ENCODE assay signal across 8 cellular contexts in the genomic region with DNA sequence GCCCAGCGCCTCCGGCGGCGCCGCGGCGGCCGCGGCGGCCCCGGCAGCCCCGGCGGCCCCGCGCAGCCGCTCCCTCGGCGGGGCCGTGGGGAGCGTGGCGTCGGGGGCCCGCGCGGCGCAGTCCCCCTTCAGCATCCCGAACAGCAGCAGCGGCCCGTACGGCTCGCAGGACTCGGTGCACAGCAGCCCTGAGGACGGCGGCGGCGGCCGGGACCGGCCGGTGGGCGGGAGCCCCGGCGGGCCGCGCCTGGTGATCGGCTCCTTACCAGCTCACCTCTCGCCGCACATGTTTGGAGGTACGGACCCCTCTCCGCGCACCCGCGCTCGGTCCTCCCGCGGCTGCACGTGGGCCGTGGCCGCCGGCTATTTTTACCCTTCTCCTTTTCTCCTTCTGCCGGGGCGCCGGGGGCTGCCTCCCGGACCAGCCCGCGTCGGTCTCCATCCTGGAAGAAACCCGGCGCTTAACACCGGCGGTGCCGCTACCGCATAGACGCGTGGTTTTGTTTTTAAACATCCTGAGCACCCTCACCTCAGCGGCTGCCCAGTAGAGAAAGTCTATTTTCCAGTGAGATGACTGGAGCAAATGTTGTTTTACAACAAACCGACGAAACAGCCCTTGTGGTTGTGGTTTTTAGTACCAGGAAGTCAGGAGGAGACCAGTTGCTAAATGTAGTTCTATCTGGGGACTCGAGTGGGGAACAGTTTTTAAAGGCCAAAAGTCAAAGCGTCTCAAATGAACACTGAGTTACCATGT. TPM values are rescaled to one million over a fixed set of nuclear protein-coding genes. Genes with fewer than 3 reads are reported as not detected.
DNase-seq lines count a peak whose midpoint lies in the region; ATAC-seq and TF ChIP-seq lines count a peak whose summit lies in the region.

No MANE protein-coding gene starts in this region.

- H3K4me1 ChIP-seq in cardiac muscle cell (ENCODE audit: low read depth) (peaks cover 21% of the 10 kb centered on the region), psoas muscle (peaks cover 28% of the 10 kb centered on the region)

- intact Hi-C loops in psoas muscle (cut with DNase I), result loop anchor here in 1 of 2 donors (2.0 kb wide), 1 partner anchor 113 kb away; no protein-coding TSS in a partner anchor

- peak overlapping the region; percentile 56 for H3K4me3 ChIP-seq in AG09309 (ENCODE audit: control insufficient read depth, low read depth, low read length)
- H3K4me3 ChIP-seq in cardiac muscle cell, result peak overlapping the region; percentile 96
- H3K4me3 ChIP-seq in psoas muscle, result peak overlapping the region; percentile 72

- ATAC-seq in GM18867 (IDR thresholded peaks at IDR 0.05; ENCODE audit: unreplicated experiment) (peak; percentile 8), HG03175 (IDR thresholded peaks at IDR 0.05; ENCODE audit: unreplicated experiment) (peak; percentile 1), psoas muscle (no peak)

- H3K36me3 ChIP-seq in cardiac muscle cell (no peaks in the 10 kb centered on the region), psoas muscle (ENCODE audit: insufficient read depth in 1 of 2, low read depth in 1 of 2) (no peaks in the 10 kb centered on the region)

- 0 to 1% (median 1%) methylated on average over 41 to 79 of the region's 79 CpGs for WGBS in psoas muscle, 3 donors

- H3K27ac ChIP-seq in RWPE1, result peak overlapping the region; percentile 100
- H3K27ac ChIP-seq in cardiac muscle cell, result peak overlapping the region; percentile 93
- peak overlapping the region; percentile 95 for H3K27ac ChIP-seq in psoas muscle

- DNase-seq in AG09309 (ENCODE audit: low read depth) (peak; percentile 14), RWPE1 (ENCODE audit: low spot score) (no peak), cardiac muscle cell (ENCODE audit: low read depth in 1 of 2, low spot score in 1 of 2) (peak; percentile 35 to 67), psoas muscle (peak; percentile 37 to 69), NCI-H446 treated with DMSO at 0.1 percent for 48 hours (lab: John Stamatoyannopoulos, UW) (no peak)
- DNase-seq in activated naive CD4-positive, alpha-beta T cell treated with Interleukin-2 at 50 U/mL for 16 hours, result peak; percentile 65

- POLR2A ChIA-PET in RWPE1 (lab: Yijun Ruan, JAX; ENCODE audit: low non-redundant PET), result no interaction called here

- no peaks in the 10 kb centered on the region for H3K9me3 ChIP-seq in cardiac muscle cell (ENCODE audit: low read depth)
- no peaks in the 10 kb centered on the region for H3K9me3 ChIP-seq in psoas muscle

- H3K27me3 ChIP-seq in cardiac muscle cell (no peaks in the 10 kb centered on the region), psoas muscle (ENCODE audit: insufficient read depth in 3 of 3, low read length in 2 of 3) (no peaks in the 10 kb centered on the region)

- CTCF ChIA-PET in RWPE1 (lab: Yijun Ruan, JAX), result interaction anchor here (0.6 to 0.8 kb wide), 3 partner anchors 49 to 278 kb away, joined by 3 to 4 read pairs (median 3); no protein-coding TSS in a partner anchor

- TF ChIP-seq CTCF in AG09309 (IDR thresholded peaks at IDR 0.05; ENCODE audit: control insufficient read depth, insufficient read depth, low read depth, low read length, missing control alignments), result no peak
- no peak for TF ChIP-seq CTCF in RWPE1 (conservative IDR thresholded peaks at IDR 0.05; ENCODE audit: low read depth)
- TF ChIP-seq CTCF in cardiac muscle cell (IDR thresholded peaks at IDR 0.05; ENCODE audit: low read depth, low read length), result no peak
- no peak for TF ChIP-seq CTCF in psoas muscle (IDR thresholded peaks at IDR 0.05)

RNA-seq across cellular contexts. Expression of gene ZNRF2, which starts 1.3 kb away (rescaled TPM):
- 29.8 and 46.7 TPM in 2 replicates for total RNA-seq in cardiac muscle cell
- 18.6 and 29.5 TPM in 2 replicates for polyA plus RNA-seq in cardiac muscle cell
- 10 to 100 TPM; 10.2 to 21.5 (median 12.7) TPM for total RNA-seq in psoas muscle
- polyA plus RNA-seq in psoas muscle, result 1 to 10 TPM; 3.9 to 9.4 (median 4.2) TPM

Comparison
In these comparisons a context has a peak if more than half of its experiments do, and no peak if none do; other contexts are left out.
1. DNase-seq: peak in AG09309 (single experiment), activated naive CD4-positive, alpha-beta T cell treated with Interleukin-2 at 50 U/mL for 16 hours (single experiment), cardiac muscle cell (2 of 2) and psoas muscle (2 of 2); none in RWPE1 (single experiment) and NCI-H446 treated with DMSO at 0.1 percent for 48 hours (single experiment).
2. ATAC-seq: peak in GM18867 (single experiment) and HG03175 (single experiment); none in psoas muscle (0 of 4).
3. Peak in every context shown above with its lines, with median percentiles within 50 percentile points of each other: H3K4me3 ChIP-seq and H3K27ac ChIP-seq.